ENCODE assay signal across 25 cellular contexts in genomic region chr4:166735553-166735952, GRCh38.
DNase-seq lines count a peak whose midpoint lies in the region; ATAC-seq, FAIRE-seq and TF ChIP-seq lines count a peak whose summit lies in the region.
"Had no signal": no experiment of that assay in that cellular context is flagged by ENCODE, and none has a peak within 500 bp of the region (broad histone marks: within the 10 kb centered on the region; RNA-seq: fewer than 3 reads in every experiment).

No MANE protein-coding gene starts in this region.

- H3K9me3 ChIP-seq in H1 (ENCODE audit: insufficient read depth in 2 of 2, low read depth in 1 of 2, low read length in 1 of 2) = no peaks in the 10 kb centered on the region
- H3K9me3 ChIP-seq: BE2C, BLaER1 had no signal

- no peak for FAIRE-seq in H1 (lab: Jason Lieb, UNC)
- FAIRE-seq: A204.1, GM12891, GM18507 had no signal

- no peak for ATAC-seq in GM23338
- ATAC-seq in WTC11 = peak; percentile 52
- no peak for ATAC-seq in left cardiac atrium
- no peak for ATAC-seq in GM18502 (IDR thresholded peaks at IDR 0.05; ENCODE audit: poor library complexity, unreplicated experiment)

- H3K27me3 ChIP-seq in GM23338 (ENCODE audit: insufficient read depth) = no peaks in the 10 kb centered on the region
- H3K27me3 ChIP-seq in H1 (replicated peaks in 1 of 4; ENCODE audit: control insufficient read depth in 3 of 4, extremely low read depth in 1 of 4, insufficient read depth in 3 of 4, low read length in 3 of 4) = no peaks in the 10 kb centered on the region
- H3K27me3 ChIP-seq: BE2C, BLaER1 had no signal

- H2BK12ac ChIP-seq in H1 (ENCODE audit: low read depth, low read length) = no peak overlapping the region

- no peak overlapping the region for H3K14ac ChIP-seq in H1 (ENCODE audit: insufficient read length)

- WGBS in H1 (ENCODE audit: extremely low coverage in 1 of 2, insufficient coverage in 1 of 2, insufficient read length in 1 of 2, insufficient replicate concordance in 2 of 2, low coverage in 1 of 2, low lambda C conversion rate in 2 of 2, missing lambda C conversion rate in 1 of 2), 2 experiments = 83% methylated on average over 1 of the region's 1 CpG; no CpG with 5 or more reads in 1 of the 2 experiments

- no peak overlapping the region for H2BK15ac ChIP-seq in H1 (ENCODE audit: low read length)

- TF ChIP-seq POLR2A in H1 (IDR thresholded peaks at IDR 0.05; ENCODE audit: control extremely low read depth in 1 of 2, low read depth in 2 of 2, low read length in 2 of 2) = no peak

- H2BK20ac ChIP-seq in H1 (ENCODE audit: low read length) = no peak overlapping the region

- H3K4me3 Mint-ChIP-seq in GM23338 (no peak overlapping the region), WTC11 (no peak overlapping the region)
- H3K4me3 Mint-ChIP-seq: CD14-positive monocyte; CD4-positive, alpha-beta memory T cell; CD4-positive, CD25-positive, alpha-beta regulatory T cell; CD8-positive, alpha-beta memory T cell had no signal

- H3K36me3 ChIP-seq in GM23338 (ENCODE audit: insufficient read depth) (no peaks in the 10 kb centered on the region), H1 (ENCODE audit: control insufficient read depth in 2 of 4, insufficient read depth in 4 of 4, low read length in 3 of 4) (no peaks in the 10 kb centered on the region; a peak in 1 of 8 replicates)
- H3K36me3 ChIP-seq: BE2C, BLaER1 had no signal

- no peak overlapping the region for H3K18ac ChIP-seq in H1 (ENCODE audit: extremely low read depth, low read length)

- H3K9ac ChIP-seq in H1 (replicated peaks in 1 of 4; ENCODE audit: extremely low read depth in 1 of 4, low read depth in 3 of 4, low read length in 3 of 4) = no peak overlapping the region
- H3K9ac ChIP-seq: BLaER1 had no signal

- no peak overlapping the region for H4K91ac ChIP-seq in H1 (replicated peaks; ENCODE audit: insufficient read length, low read length)

- no peak overlapping the region for H4K8ac ChIP-seq in H1 (ENCODE audit: extremely low read depth, insufficient read depth, low read length)

- H2BK120ac ChIP-seq in H1 (replicated peaks; ENCODE audit: low read depth, low read length) = no peak overlapping the region

- no peaks in the 10 kb centered on the region for H3K79me1 ChIP-seq in H1 (ENCODE audit: low read depth, low read length)

- no peak overlapping the region for H3K56ac ChIP-seq in H1 (replicated peaks; ENCODE audit: insufficient read length, low read depth, low read length)

- no peaks in the 10 kb centered on the region for H3F3A ChIP-seq in GM23338 (replicated peaks; ENCODE audit: low read depth)

- DNase-seq in GM23338 (ENCODE audit: low spot score) = peak; percentile 15
- DNase-seq in WTC11 (ENCODE audit: low spot score) = no peak
- no peak for DNase-seq in H1 (ENCODE audit: low read depth in 1 of 2, low spot score in 2 of 2)
- no peak for DNase-seq in left cardiac atrium
- DNase-seq: 8988T; ACHN; BE2C; C1 segment of cervical spinal cord; CD4-positive, alpha-beta memory T cell; CD4-positive, CD25-positive, alpha-beta regulatory T cell; CD8-positive, alpha-beta memory T cell; COR-L47; DMS 273 treated with DMSO at 0.1 percent for 48 hours; DMS153; DMS53; DMS79; DND-41; EL; GDM1 had no signal

- H3K4me2 ChIP-seq in GM23338 = no peak overlapping the region
- H3K4me2 ChIP-seq in H1 (ENCODE audit: insufficient read depth in 1 of 2, low read depth in 2 of 2, low read length in 2 of 2) = no peak overlapping the region
- H3K4me2 ChIP-seq: BLaER1 had no signal

- H3K23ac ChIP-seq in H1 (ENCODE audit: insufficient read length) = no peak overlapping the region

- no peaks in the 10 kb centered on the region for H3K36me3 Mint-ChIP-seq in GM23338 (ENCODE audit: low read depth)
- peaks cover 43% of the 10 kb centered on the region for H3K36me3 Mint-ChIP-seq in WTC11
- H3K36me3 Mint-ChIP-seq: CD14-positive monocyte; CD4-positive, alpha-beta memory T cell; CD4-positive, CD25-positive, alpha-beta regulatory T cell; CD8-positive, alpha-beta memory T cell had no signal

- TF ChIP-seq CTCF in GM23338 (conservative IDR thresholded peaks at IDR 0.05; ENCODE audit: low read depth in 2 of 2) = no peak
- no peak for TF ChIP-seq CTCF in WTC11 (IDR thresholded peaks at IDR 0.05)
- no peak for TF ChIP-seq CTCF in H1 (IDR thresholded peaks at IDR 0.05; ENCODE audit: control extremely low read depth in 1 of 3, insufficient read depth in 1 of 3, low read depth in 1 of 3, low read length in 3 of 3)

- H3K23me2 ChIP-seq in H1 (ENCODE audit: low read depth, low read length) = no peaks in the 10 kb centered on the region

- H3K4me3 ChIP-seq in GM23338 = no peak overlapping the region
- no peak overlapping the region for H3K4me3 ChIP-seq in H1 (ENCODE audit: extremely low read depth in 1 of 4, insufficient read depth in 2 of 4, low read depth in 3 of 4, low read length in 4 of 4)
- H3K4me3 ChIP-seq: BLaER1 had no signal

- H2BK5ac ChIP-seq in H1 (ENCODE audit: low read depth, low read length) = no peak overlapping the region

- H2AFZ ChIP-seq in GM23338 (no peak overlapping the region), H1 (ENCODE audit: low read length) (0 out of 2 replicates have a peak overlapping the region, but pooled peaks have one; percentile 62)

- no peak overlapping the region for H4K5ac ChIP-seq in H1 (ENCODE audit: insufficient read length, low read depth, low read length)

- POLR2A ChIA-PET in WTC11 (lab: Charles Lee) = no interaction called here
- POLR2A ChIA-PET in H1 (lab: Charles Lee; ENCODE audit: partially characterized antibody) = no interaction called here

- CTCF ChIA-PET in WTC11 (lab: Charles Lee) (no interaction called here), H1 (lab: Charles Lee; ENCODE audit: partially characterized antibody) (no interaction called here)

- peaks cover 4% of the 10 kb centered on the region; the same call in 1 of the 3 replicates for H3K4me1 Mint-ChIP-seq in GM23338
- H3K4me1 Mint-ChIP-seq in WTC11 = peaks cover 19% of the 10 kb centered on the region
- H3K4me1 Mint-ChIP-seq: CD14-positive monocyte; CD4-positive, CD25-positive, alpha-beta regulatory T cell; CD8-positive, alpha-beta memory T cell had no signal

- H3K27ac ChIP-seq in GM23338 (ENCODE audit: low read depth) = no peak overlapping the region
- H3K27ac ChIP-seq in H1 (ENCODE audit: low read depth, low read length) = no peak overlapping the region
- H3K27ac ChIP-seq: BLaER1 had no signal

- no peak for TF ChIP-seq RAD21 in H1 (IDR thresholded peaks at IDR 0.05 in 1 of 2, conservative IDR thresholded peaks at IDR 0.05 in 1 of 2; ENCODE audit: low read depth in 2 of 2, low read length in 2 of 2)

- H3K4ac ChIP-seq in H1 (replicated peaks; ENCODE audit: insufficient read length, low read depth, low read length) = no peak overlapping the region

- no peak for TF ChIP-seq EP300 in H1 (IDR thresholded peaks at IDR 0.05; ENCODE audit: borderline replicate concordance in 1 of 2, low read depth in 2 of 2, low read length in 2 of 2)

- peaks cover 3% of the 10 kb centered on the region for H3K9me2 ChIP-seq in GM23338 (ENCODE audit: insufficient read depth)

- H3K27me3 Mint-ChIP-seq in GM23338 (ENCODE audit: insufficient read depth, low read depth, poor library complexity) (no peaks in the 10 kb centered on the region), WTC11 (ENCODE audit: low read depth) (no peaks in the 10 kb centered on the region)
- H3K27me3 Mint-ChIP-seq: CD4-positive, alpha-beta memory T cell; CD4-positive, CD25-positive, alpha-beta regulatory T cell; CD8-positive, alpha-beta memory T cell had no signal

- intact Hi-C loops in left cardiac atrium (cut with DNase I) = no loop called here

- no peak overlapping the region for H3K27ac Mint-ChIP-seq in GM23338
- peak overlapping the region; percentile 15; the same call in 1 of the 2 replicates for H3K27ac Mint-ChIP-seq in WTC11
- H3K27ac Mint-ChIP-seq: CD14-positive monocyte; CD4-positive, alpha-beta memory T cell; CD4-positive, CD25-positive, alpha-beta regulatory T cell; CD8-positive, alpha-beta memory T cell had no signal

- no peaks in the 10 kb centered on the region for H4K20me1 ChIP-seq in GM23338 (replicated peaks; ENCODE audit: insufficient read depth)
- peaks cover 0 to 2% of the 10 kb centered on the region in 2 experiments for H4K20me1 ChIP-seq in H1 (replicated peaks in 1 of 2; ENCODE audit: control insufficient read depth in 1 of 2, insufficient read depth in 2 of 2, low read length in 2 of 2)
- H4K20me1 ChIP-seq: BLaER1 had no signal

- H3K79me2 ChIP-seq in GM23338 (replicated peaks; ENCODE audit: insufficient read depth) (no peaks in the 10 kb centered on the region), H1 (ENCODE audit: control insufficient read depth in 1 of 2, insufficient read depth in 2 of 2, low read length in 2 of 2) (no peaks in the 10 kb centered on the region)

- H3K9me3 Mint-ChIP-seq in GM23338 (no peaks in the 10 kb centered on the region), WTC11 (peaks cover 3% of the 10 kb centered on the region)

- H3K4me1 ChIP-seq in GM23338 (ENCODE audit: insufficient read depth) = no peaks in the 10 kb centered on the region
- H3K4me1 ChIP-seq in H1 (replicated peaks in 1 of 4; ENCODE audit: control insufficient read depth in 3 of 4, insufficient read depth in 4 of 4, low read length in 3 of 4) = no peaks in the 10 kb centered on the region
- H3K4me1 ChIP-seq: BE2C had no signal

- no peak overlapping the region for H2AK5ac ChIP-seq in H1 (ENCODE audit: low read depth, low read length)

TF ChIP-seq in GM23338, 12 proteins besides CTCF, POLR2A, EP300 and RAD21:
- no peak for TF ChIP-seq JUNB (IDR thresholded peaks at IDR 0.05; ENCODE audit: unreplicated experiment)

TF ChIP-seq in H1, 55 proteins besides CTCF, POLR2A, EP300 and RAD21 (continues in another document):
- TF ChIP-seq SP4 (IDR thresholded peaks at IDR 0.05; ENCODE audit: low read length) (no peak), BACH1 (IDR thresholded peaks at IDR 0.05; ENCODE audit: low read length) (no peak), TEAD4 (IDR thresholded peaks at IDR 0.05; ENCODE audit: low read depth, low read length) (no peak), ATF3 (IDR thresholded peaks at IDR 0.05; ENCODE audit: insufficient read depth, low read depth, low read length) (no peak), HDAC6 (IDR thresholded peaks at IDR 0.05; ENCODE audit: low read depth, low read length) (no peak), RFX5 (IDR thresholded peaks at IDR 0.05; ENCODE audit: borderline replicate concordance, low read depth, low read length) (no peak), NANOG (IDR thresholded peaks at IDR 0.05; ENCODE audit: insufficient read depth, low read depth, low read length, poor library complexity, severe bottlenecking) (no peak), TAF1 (IDR thresholded peaks at IDR 0.05; ENCODE audit: low read depth, low read length) (no peak)
